ENCODE assay signal across 19 cellular contexts in genomic region chr10:46017733-46018132, GRCh38. TPM values are rescaled to one million over a fixed set of nuclear protein-coding genes. Genes with fewer than 3 reads are reported as not detected.
DNase-seq lines count a peak whose midpoint lies in the region; ATAC-seq and TF ChIP-seq lines count a peak whose summit lies in the region.
"Had no signal": no experiment of that assay in that cellular context is flagged by ENCODE, and none has a peak within 500 bp of the region (broad histone marks: within the 10 kb centered on the region; RNA-seq: fewer than 3 reads in every experiment).

No MANE protein-coding gene starts in this region.

- H3K9me3 Mint-ChIP-seq in activated CD4-positive, alpha-beta T cell treated with anti-CD3 and anti-CD28 coated beads for 36 hours (ENCODE audit: low read depth): no peaks in the 10 kb centered on the region
- H3K9me3 Mint-ChIP-seq in CD14-positive monocyte (peaks cover 0 to 1% (median 0%) of the 10 kb centered on the region in 7 donors), nephron (no peaks in the 10 kb centered on the region)

- H3K36me3 ChIP-seq in brain microvascular endothelial cell (replicated peaks): peaks cover 19% of the 10 kb centered on the region

- no peak for DNase-seq in activated CD4-positive, alpha-beta T cell treated with anti-CD3 and anti-CD28 coated beads for 36 hours
- no peak for DNase-seq in activated CD4-positive, alpha-beta T cell treated with anti-CD3 and anti-CD28 coated beads, Interleukin-2, amount 50 U/mL, for 1 hour
- DNase-seq in CD14-positive monocyte (ENCODE audit: low spot score) (no peak), brain microvascular endothelial cell (no peak), dedifferentiated amniotic fluid mesenchymal stem cell (ENCODE audit: extremely low spot score) (no peak), medulla oblongata (ENCODE audit: extremely low spot score) (no peak), posterior vena cava (ENCODE audit: low spot score) (no peak)
- DNase-seq: 8988T; anterior cingulate cortex; C1 segment of cervical spinal cord; foreskin fibroblast; Karpas-422; kidney glomerular epithelial cell; NCI-H1105 treated with DMSO at 0.1 percent for 48 hours; NCI-H526; stimulated activated CD4-positive, alpha-beta T cell treated with anti-CD3 and anti-CD28 coated beads, Interleukin-4, amount 100 ng/mL, for 1 hour had no signal

- no peaks in the 10 kb centered on the region for H3K27me3 Mint-ChIP-seq in activated CD4-positive, alpha-beta T cell treated with anti-CD3 and anti-CD28 coated beads for 36 hours
- H3K27me3 Mint-ChIP-seq in CD14-positive monocyte (ENCODE audit: low read depth in 3 of 3): no peaks in the 10 kb centered on the region
- H3K27me3 Mint-ChIP-seq in nephron (ENCODE audit: low read depth): no peaks in the 10 kb centered on the region

- peaks cover 65% of the 10 kb centered on the region for H3K4me1 Mint-ChIP-seq in activated CD4-positive, alpha-beta T cell treated with anti-CD3 and anti-CD28 coated beads for 36 hours
- H3K4me1 Mint-ChIP-seq in CD14-positive monocyte: peaks cover 57% of the 10 kb centered on the region
- H3K4me1 Mint-ChIP-seq in nephron: peaks cover 28% of the 10 kb centered on the region

- TF ChIP-seq CTCF in CD14-positive monocyte (IDR thresholded peaks at IDR 0.05) (no peak), brain microvascular endothelial cell (IDR thresholded peaks at IDR 0.05; ENCODE audit: low read depth, low read length, missing control alignments) (no peak), nephron (IDR thresholded peaks at IDR 0.05; ENCODE audit: unreplicated experiment in 3 of 3) (no peak)

- peaks cover 27% of the 10 kb centered on the region for H3K36me3 Mint-ChIP-seq in activated CD4-positive, alpha-beta T cell treated with anti-CD3 and anti-CD28 coated beads for 36 hours (ENCODE audit: low read depth)
- peaks cover 52 to 58% of the 10 kb centered on the region in 2 donors for H3K36me3 Mint-ChIP-seq in CD14-positive monocyte
- H3K36me3 Mint-ChIP-seq in nephron (ENCODE audit: low read depth): peaks cover 33% of the 10 kb centered on the region

- peak; percentile 37 for ATAC-seq in activated CD4-positive, alpha-beta T cell treated with anti-CD3 and anti-CD28 coated beads for 36 hours

- no peak overlapping the region for H3K4me3 Mint-ChIP-seq in activated CD4-positive, alpha-beta T cell treated with anti-CD3 and anti-CD28 coated beads for 36 hours
- peak overlapping the region in 1 of 2 donors; percentile 95 for H3K4me3 Mint-ChIP-seq in CD14-positive monocyte
- no peak overlapping the region for H3K4me3 Mint-ChIP-seq in nephron

- peak overlapping the region; percentile 10 for H3K27ac Mint-ChIP-seq in activated CD4-positive, alpha-beta T cell treated with anti-CD3 and anti-CD28 coated beads for 36 hours
- H3K27ac Mint-ChIP-seq in CD14-positive monocyte: peak overlapping the region; percentile 18 to 97 (median 96)
- H3K27ac Mint-ChIP-seq in nephron: peak overlapping the region in 2 of 3 experiments; percentile 25 to 34

- POLR2A ChIA-PET in activated CD4-positive, alpha-beta T cell treated with anti-CD3 and anti-CD28 coated beads for 36 hours (lab: Charles Lee): no interaction called here

- CTCF ChIA-PET in activated CD4-positive, alpha-beta T cell treated with anti-CD3 and anti-CD28 coated beads for 36 hours (lab: Charles Lee): interaction anchor here (1.0 to 7.1 kb wide), 5 partner anchors 10 to 216 kb away, joined by 3 to 52 read pairs (median 3); partner anchors contain the start of gene NCOA4

- H3K4me3 ChIP-seq in brain microvascular endothelial cell (ENCODE audit: low read depth, low read length): no peak overlapping the region
- H3K4me3 ChIP-seq: suprapubic skin had no signal

- peak overlapping the region; percentile 59 for H3K27ac ChIP-seq in brain microvascular endothelial cell
- H3K27ac ChIP-seq: suprapubic skin had no signal

- intact Hi-C loops in activated CD4-positive, alpha-beta T cell treated with anti-CD3 and anti-CD28 coated beads for 36 hours (cut with DNase I, micrococcal nuclease): no loop called here
- intact Hi-C loops in CD14-positive monocyte (cut with micrococcal nuclease): no loop called here
- intact Hi-C loops in posterior vena cava (cut with DNase I): no loop called here

- in situ Hi-C loops in brain microvascular endothelial cell (cut with HindIII; ENCODE audit: low pct_ligation_motif_present, low sequenced_read_pairs): no loop called here

- H3K27me3 ChIP-seq in brain microvascular endothelial cell (replicated peaks): no peaks in the 10 kb centered on the region
- H3K27me3 ChIP-seq: suprapubic skin had no signal

RNA-seq across cellular contexts. Expression of gene NCOA4, which starts 12.7 kb away (rescaled TPM):
- 10 to 100 TPM; 84.3 to 97.4 TPM for total RNA-seq in activated CD4-positive, alpha-beta T cell treated with anti-CD3 and anti-CD28 coated beads for 36 hours
- 100 to 1,000 TPM; 784 to 853 TPM for polyA plus RNA-seq in CD14-positive monocyte
- 100 to 1,000 TPM in 1 of 2 donors, 10 to 100 TPM in 1; 99.0 to 123 TPM for total RNA-seq in posterior vena cava

RNA-seq across cellular contexts. Expression of gene MSMB, which starts 28.3 kb away (rescaled TPM):
- not detected for total RNA-seq in activated CD4-positive, alpha-beta T cell treated with anti-CD3 and anti-CD28 coated beads for 36 hours
- polyA plus RNA-seq in CD14-positive monocyte: not detected
- total RNA-seq in posterior vena cava: not detected
- total RNA-seq: omental fat pad had no signal

RNA-seq across cellular contexts. Expression of gene TIMM23, which starts 45.4 kb away (rescaled TPM):
- 10 to 100 TPM; 72.6 to 79.5 TPM for total RNA-seq in activated CD4-positive, alpha-beta T cell treated with anti-CD3 and anti-CD28 coated beads for 36 hours
- polyA plus RNA-seq in CD14-positive monocyte: 10 to 100 TPM; 71.2 to 72.1 TPM
- total RNA-seq in posterior vena cava: 10 to 100 TPM; 36.8 to 37.7 TPM

Comparison
In these comparisons a context has a peak if more than half of its experiments do, and no peak if none do; other contexts are left out.
1. H3K27ac Mint-ChIP-seq: peak in every context shown above with its lines; median percentile 96 in CD14-positive monocyte; 30 in nephron; 10 in activated CD4-positive, alpha-beta T cell treated with anti-CD3 and anti-CD28 coated beads for 36 hours.